Comparison of ENCODE assay signal across 8 cellular contexts in the genomic region with DNA sequence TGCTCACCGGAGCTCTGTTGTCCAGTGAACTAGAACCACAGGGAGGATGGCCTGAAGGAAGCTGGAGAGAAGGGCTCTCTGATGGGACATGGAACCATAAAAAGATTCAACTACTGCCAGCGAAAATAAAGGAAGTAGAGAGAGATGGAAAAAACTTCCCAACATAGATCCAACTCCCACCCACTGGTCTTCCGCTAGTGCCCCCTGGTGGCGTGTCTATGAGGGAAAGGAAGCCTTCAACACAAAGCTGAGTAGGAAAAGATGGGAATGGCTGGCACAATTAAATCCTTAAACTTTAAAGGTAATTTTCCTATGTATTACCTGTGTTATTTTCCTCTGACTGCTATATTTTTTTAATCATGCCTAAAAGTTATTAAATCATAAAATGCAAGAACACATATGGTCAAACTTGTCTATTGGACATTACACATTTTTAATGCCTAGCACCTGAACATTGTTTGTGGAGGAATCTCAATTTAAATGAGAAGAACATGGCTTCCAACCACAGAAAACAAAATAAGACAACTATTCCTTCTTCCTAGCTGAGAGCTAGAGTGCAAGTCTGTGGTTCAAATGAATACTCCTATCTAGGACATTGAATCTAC. TPM values are rescaled to one million over a fixed set of nuclear protein-coding genes. Genes with fewer than 3 reads are reported as not detected.
DNase-seq lines count a peak whose midpoint lies in the region; ATAC-seq and TF ChIP-seq lines count a peak whose summit lies in the region.

No MANE protein-coding gene starts in this region.

- H3K4me1 Mint-ChIP-seq in WTC11: no peaks in the 10 kb centered on the region

- H3K4me3 ChIP-seq in HAP-1 (no peak overlapping the region), fibroblast of pulmonary artery (replicated peaks; ENCODE audit: low read depth, low read length) (no peak overlapping the region)

- TF ChIP-seq CTCF in WTC11 (IDR thresholded peaks at IDR 0.05): peak; percentile 55; the same call in 1 of the 2 replicates
- peak; percentile 55 for TF ChIP-seq CTCF in fibroblast of pulmonary artery (IDR thresholded peaks at IDR 0.05; ENCODE audit: low read length, missing control alignments)

- ATAC-seq in WTC11 (peak; percentile 60), HG03108 (IDR thresholded peaks at IDR 0.05; ENCODE audit: unreplicated experiment) (no peak), HG03039 (IDR thresholded peaks at IDR 0.05; ENCODE audit: unreplicated experiment) (no peak)

- POLR2A ChIA-PET in WTC11 (lab: Charles Lee): no interaction called here

- no peaks in the 10 kb centered on the region for H3K27me3 ChIP-seq in HAP-1 (ENCODE audit: low read depth)

- DNase-seq in CMK (ENCODE audit: low read depth) (peak; percentile 4), HAP-1 (ENCODE audit: low spot score in 2 of 2) (peak; percentile 13 to 85), WTC11 (ENCODE audit: low spot score) (peak; percentile 75), fibroblast of pulmonary artery (ENCODE audit: low read depth) (peak; percentile 33), pons (ENCODE audit: low spot score) (peak; percentile 28), 8988T (no peak)

- H3K27ac Mint-ChIP-seq in WTC11: no peak overlapping the region

- H3K27me3 Mint-ChIP-seq in WTC11 (ENCODE audit: low read depth): no peaks in the 10 kb centered on the region

- CTCF ChIA-PET in WTC11 (lab: Charles Lee): interaction anchor here (0.6 to 1.3 kb wide), 17 partner anchors 9 to 870 kb away, joined by 3 to 6 read pairs (median 4); a partner anchor contains a TSS

- in situ Hi-C loops in HAP-1 (cut with MboI; ENCODE audit: low sequenced_read_pairs): no loop called here

- no peaks in the 10 kb centered on the region for H3K9me3 Mint-ChIP-seq in WTC11

- H3K36me3 Mint-ChIP-seq in WTC11: peaks cover 25% of the 10 kb centered on the region

- no peaks in the 10 kb centered on the region for H3K9me3 ChIP-seq in HAP-1

- peaks cover 36% of the 10 kb centered on the region for H3K36me3 ChIP-seq in HAP-1 (replicated peaks)

- no peak overlapping the region for H3K4me3 Mint-ChIP-seq in WTC11

- no peaks in the 10 kb centered on the region for H3K4me1 ChIP-seq in HAP-1

TF ChIP-seq in WTC11, 78 proteins besides CTCF, POLR2A, EP300 and RAD21:
- TF ChIP-seq, protein P1, sequence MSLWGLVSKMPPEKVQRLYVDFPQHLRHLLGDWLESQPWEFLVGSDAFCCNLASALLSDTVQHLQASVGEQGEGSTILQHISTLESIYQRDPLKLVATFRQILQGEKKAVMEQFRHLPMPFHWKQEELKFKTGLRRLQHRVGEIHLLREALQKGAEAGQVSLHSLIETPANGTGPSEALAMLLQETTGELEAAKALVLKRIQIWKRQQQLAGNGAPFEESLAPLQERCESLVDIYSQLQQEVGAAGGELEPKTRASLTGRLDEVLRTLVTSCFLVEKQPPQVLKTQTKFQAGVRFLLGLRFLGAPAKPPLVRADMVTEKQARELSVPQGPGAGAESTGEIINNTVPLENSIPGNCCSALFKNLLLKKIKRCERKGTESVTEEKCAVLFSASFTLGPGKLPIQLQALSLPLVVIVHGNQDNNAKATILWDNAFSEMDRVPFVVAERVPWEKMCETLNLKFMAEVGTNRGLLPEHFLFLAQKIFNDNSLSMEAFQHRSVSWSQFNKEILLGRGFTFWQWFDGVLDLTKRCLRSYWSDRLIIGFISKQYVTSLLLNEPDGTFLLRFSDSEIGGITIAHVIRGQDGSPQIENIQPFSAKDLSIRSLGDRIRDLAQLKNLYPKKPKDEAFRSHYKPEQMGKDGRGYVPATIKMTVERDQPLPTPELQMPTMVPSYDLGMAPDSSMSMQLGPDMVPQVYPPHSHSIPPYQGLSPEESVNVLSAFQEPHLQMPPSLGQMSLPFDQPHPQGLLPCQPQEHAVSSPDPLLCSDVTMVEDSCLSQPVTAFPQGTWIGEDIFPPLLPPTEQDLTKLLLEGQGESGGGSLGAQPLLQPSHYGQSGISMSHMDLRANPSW (CRISPR knock-in tag; conservative IDR thresholded peaks at IDR 0.05; ENCODE audit: low read depth): no peak

RNA-seq across cellular contexts. Expression of a gene that starts 51.5 kb away (rescaled TPM):
- total RNA-seq in WTC11 (2021): 15.2 to 19.9 TPM (median 15.9 TPM) in 3 replicates
